In the genomic region with DNA sequence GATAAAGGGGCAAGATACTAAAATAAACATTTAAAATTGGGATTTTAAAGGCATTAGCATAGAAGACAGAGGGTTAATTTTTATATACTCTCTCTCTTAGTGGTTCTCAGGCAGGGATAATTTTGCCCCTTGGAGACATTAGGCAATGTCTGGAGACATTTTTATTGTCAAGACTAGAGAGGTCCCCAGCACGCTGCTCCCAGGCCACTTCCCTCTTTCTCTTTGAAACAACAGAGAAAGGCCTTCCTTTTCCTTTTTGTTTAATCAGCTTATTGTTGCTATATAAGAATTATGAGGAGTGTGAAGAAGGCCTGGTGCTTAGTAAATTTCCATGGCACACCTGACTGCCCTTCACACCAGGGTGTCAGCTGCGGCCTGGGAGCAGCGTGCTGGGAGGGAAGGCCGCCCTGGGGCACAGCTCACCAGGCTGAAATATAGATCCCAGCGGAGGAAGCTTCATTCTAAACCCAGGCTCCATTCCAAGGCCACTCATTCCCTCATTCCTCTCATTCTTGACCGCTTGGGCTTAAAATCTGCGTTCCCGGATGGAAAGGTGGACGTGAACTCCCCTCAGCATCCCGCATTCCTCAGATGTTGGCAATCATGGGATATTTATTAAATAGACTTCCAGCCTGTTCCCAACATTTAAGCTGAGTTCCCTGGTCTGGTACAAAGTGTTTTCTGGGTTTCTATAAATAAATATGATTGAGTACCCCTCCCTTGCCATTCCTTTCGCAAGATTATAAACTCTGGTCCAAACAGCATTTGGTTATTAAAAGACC, we compare ENCODE assay signal across 16 cellular contexts. TPM values are rescaled to one million over a fixed set of nuclear protein-coding genes. Genes with fewer than 3 reads are reported as not detected.
DNase-seq lines count a peak whose midpoint lies in the region; ATAC-seq and TF ChIP-seq lines count a peak whose summit lies in the region.
"Had no signal": no experiment of that assay in that cellular context is flagged by ENCODE, and none has a peak within 500 bp of the region (broad histone marks: within the 10 kb centered on the region; RNA-seq: fewer than 3 reads in every experiment).

No MANE protein-coding gene starts in this region.

- TF ChIP-seq CTCF in spleen (IDR thresholded peaks at IDR 0.05 in 8 of 11, conservative IDR thresholded peaks at IDR 0.05 in 3 of 11) = no peak

- H3K4me3 ChIP-seq in spleen = no peak overlapping the region
- H3K4me3 ChIP-seq: HAP-1, SK-N-MC had no signal

- DNase-seq in GF-D8 (lab: John Stamatoyannopoulos, UW) (peak; percentile 15), RPMI7951 (ENCODE audit: low read depth) (peak; percentile 22), iPS-NIHi11 (ENCODE audit: low spot score) (peak; percentile 34), spleen (no peak), GM19240 (ENCODE audit: insufficient read length, low spot score) (no peak)
- DNase-seq: activated B cell treated with CpG ODN at 0.5 μM for 24 hours, BE2C, DMS79 treated with DMSO at 0.1 percent for 48 hours, NCI-H1417, NCI-H526 treated with DMSO at 0.1 percent for 48 hours had no signal

- H3K36me3 ChIP-seq in spleen = no peaks in the 10 kb centered on the region
- H3K36me3 ChIP-seq: BE2C, HAP-1 had no signal

- intact Hi-C loops in spleen (cut with DNase I; ENCODE audit: low total_unique reads) = no loop called here

- H3K4me1 ChIP-seq in spleen = peaks cover 0 to 14% (median 1%) of the 10 kb centered on the region in 6 donors
- H3K4me1 ChIP-seq: BE2C, HAP-1 had no signal

- no peak for TF ChIP-seq POLR2A in spleen (IDR thresholded peaks at IDR 0.05)

- ATAC-seq in GM21576 (IDR thresholded peaks at IDR 0.05; ENCODE audit: unreplicated experiment) = no peak
- no peak for ATAC-seq in HG02678 (IDR thresholded peaks at IDR 0.05; ENCODE audit: unreplicated experiment)
- ATAC-seq in HG03442 (IDR thresholded peaks at IDR 0.05; ENCODE audit: unreplicated experiment) = no peak
- ATAC-seq: natural killer cell treated with Interleukin-12 subunit alpha and Interleukin-12 subunit beta and Interleukin-15 and Interleukin-18, amount 100 ng/mL, for 72 hours had no signal

- H3K27me3 ChIP-seq in spleen (replicated peaks in 1 of 7) = peaks cover 0 to 5% (median 0%) of the 10 kb centered on the region in 7 donors
- H3K27me3 ChIP-seq: BE2C had no signal

- peak overlapping the region in 7 of 8 donors; percentile 4 to 72 (median 40) for H3K27ac ChIP-seq in spleen
- H3K27ac ChIP-seq: SK-N-MC had no signal

- WGBS in spleen, 5 donors = 71 to 86% (median 81%) methylated on average over 11 of the region's 11 CpGs

- H3K9me3 ChIP-seq in spleen = no peaks in the 10 kb centered on the region
- H3K9me3 ChIP-seq: BE2C, HAP-1 had no signal

RNA-seq across cellular contexts. Expression of gene SLC14A2, which starts 22.5 kb away (rescaled TPM):
- total RNA-seq in RPMI7951 (2014; rRNA removed; shearing (Covaris generic)) = 0.48 and 0.59 TPM in 2 replicates
- total RNA-seq in spleen = under 1 TPM in 5 of 7 donors, not detected in 2; 0.09 to 0.30 (median 0.20) TPM
- polyA plus RNA-seq in spleen = under 1 TPM; 0.04 to 0.08 (median 0.06) TPM
- total RNA-seq: activated B cell treated with CpG ODN at 0.5 μM for 24 hours had no signal

Comparison
In these comparisons a context has a peak if more than half of its experiments do, and no peak if none do; other contexts are left out.
1. DNase-seq: peak in GF-D8 (single experiment), RPMI7951 (single experiment) and iPS-NIHi11 (single experiment); none in spleen (single experiment) and GM19240 (single experiment).